12 cellular contexts compared by ENCODE assay signal in genomic region chr6:149991403-149991795, GRCh38. TPM values are rescaled to one million over a fixed set of nuclear protein-coding genes. Genes with fewer than 3 reads are reported as not detected.
DNase-seq lines count a peak whose midpoint lies in the region; ATAC-seq, FAIRE-seq and TF ChIP-seq lines count a peak whose summit lies in the region.
"Not testable (repeated sequence)": the region's sequence is repeated elsewhere in the genome, so short reads cannot be mapped to it uniquely, and the experiment has no call there.
"Had no signal": no experiment of that assay in that cellular context is flagged by ENCODE, and none has a peak within 500 bp of the region (broad histone marks: within the 10 kb centered on the region; RNA-seq: fewer than 3 reads in every experiment).

No MANE protein-coding gene starts in this region.

- H3K36me3 Mint-ChIP-seq in activated naive CD4-positive, alpha-beta T cell treated with anti-CD3 and anti-CD28 coated beads, Interleukin-2, amount 10 ng/mL, durations not matched to agents 7 days and 5 days; endothelial cell (ENCODE audit: low read depth, unreplicated experiment); memory B cell: not testable (repeated sequence)

- peaks cover 38% of the 10 kb centered on the region for H3K4me1 Mint-ChIP-seq in activated naive CD4-positive, alpha-beta T cell treated with anti-CD3 and anti-CD28 coated beads, Interleukin-2, amount 10 ng/mL, durations not matched to agents 7 days and 5 days
- H3K4me1 Mint-ChIP-seq in endothelial cell (ENCODE audit: unreplicated experiment), result peaks cover 18% of the 10 kb centered on the region
- H3K4me1 Mint-ChIP-seq in memory B cell, result peaks cover 25% of the 10 kb centered on the region

- H3K27me3 ChIP-seq in BLaER1 (peaks cover 97% of the 10 kb centered on the region), GM23248 (replicated peaks; ENCODE audit: insufficient read depth) (peaks cover 85% of the 10 kb centered on the region), WERI-Rb-1 (ENCODE audit: insufficient read depth, low read depth, severe bottlenecking) (peaks cover 58% of the 10 kb centered on the region), small intestine (ENCODE audit: control insufficient read depth in 2 of 2, insufficient read depth in 2 of 2, low read length in 2 of 2) (peaks cover 15 to 54% of the 10 kb centered on the region in 2 donors)

- H3K9me2 ChIP-seq in GM23248 (ENCODE audit: insufficient read depth), result not testable (repeated sequence)

- H3K9ac ChIP-seq in BLaER1, GM23248: not testable (repeated sequence)

- WGBS in GM23248 (ENCODE audit: low coverage in 1 of 2, low lambda C conversion rate in 2 of 2, missing lambda C conversion rate in 2 of 2), 2 experiments, result 0 to 2% methylated on average over 7 to 8 of the region's 8 CpGs
- 3 to 6% (median 3%) methylated on average over 7 to 8 of the region's 8 CpGs for WGBS in small intestine, 3 donors

- H3K36me3 ChIP-seq in BLaER1; GM23248 (ENCODE audit: low read depth); WERI-Rb-1; small intestine (ENCODE audit: control insufficient read depth in 2 of 2, insufficient read depth in 2 of 2, low read length in 2 of 2): not testable (repeated sequence)

- H3K4me3 ChIP-seq in BLaER1, result peak overlapping the region; percentile 60
- H3K4me3 ChIP-seq in GM23248, result 0 out of 2 replicates have a peak overlapping the region, but pooled peaks have one; percentile 45
- H3K4me3 ChIP-seq in WERI-Rb-1 (ENCODE audit: low read depth, low read length), result peak overlapping the region; percentile 41
- not testable (repeated sequence) for H3K4me3 ChIP-seq in small intestine (ENCODE audit: low read depth in 1 of 2, low read length in 2 of 2)

- H3K4me3 Mint-ChIP-seq in activated naive CD4-positive, alpha-beta T cell treated with anti-CD3 and anti-CD28 coated beads, Interleukin-2, amount 10 ng/mL, durations not matched to agents 7 days and 5 days, result peak overlapping the region; percentile 68
- H3K4me3 Mint-ChIP-seq in endothelial cell (ENCODE audit: unreplicated experiment) (peak overlapping the region; percentile 69), memory B cell (peak overlapping the region; percentile 92)

- peak overlapping the region; percentile 78 for H3K27ac Mint-ChIP-seq in activated naive CD4-positive, alpha-beta T cell treated with anti-CD3 and anti-CD28 coated beads, Interleukin-2, amount 10 ng/mL, durations not matched to agents 7 days and 5 days
- H3K27ac Mint-ChIP-seq in endothelial cell (ENCODE audit: unreplicated experiment), result not testable (repeated sequence)
- H3K27ac Mint-ChIP-seq in memory B cell, result peak overlapping the region; percentile 86

- H3K27me3 Mint-ChIP-seq in activated naive CD4-positive, alpha-beta T cell treated with anti-CD3 and anti-CD28 coated beads, Interleukin-2, amount 10 ng/mL, durations not matched to agents 7 days and 5 days, result peaks cover 99% of the 10 kb centered on the region
- peaks cover 46% of the 10 kb centered on the region for H3K27me3 Mint-ChIP-seq in endothelial cell (ENCODE audit: unreplicated experiment)
- H3K27me3 Mint-ChIP-seq in memory B cell, result peaks cover 47% of the 10 kb centered on the region

- H3K9me3 Mint-ChIP-seq in activated naive CD4-positive, alpha-beta T cell treated with anti-CD3 and anti-CD28 coated beads, Interleukin-2, amount 10 ng/mL, durations not matched to agents 7 days and 5 days; endothelial cell (ENCODE audit: unreplicated experiment); memory B cell: not testable (repeated sequence)

- not testable (repeated sequence) for H3K79me2 ChIP-seq in GM23248 (ENCODE audit: insufficient read depth)

- H3F3A ChIP-seq in GM23248 (ENCODE audit: insufficient read depth), result not testable (repeated sequence)

- DNase-seq in GM23248; WERI-Rb-1; endothelial cell (ENCODE audit: low spot score); memory B cell (ENCODE audit: low spot score in 2 of 2): not testable (repeated sequence)
- peak; percentile 7 for DNase-seq in NCI-H69 (lab: John Stamatoyannopoulos, UW)
- peak; percentile 31 for DNase-seq in activated naive CD4-positive, alpha-beta T cell treated with anti-CD3 and anti-CD28 coated beads, Interleukin-2, amount 10 ng/mL, durations not matched to agents 7 days and 5 days
- DNase-seq in small intestine, result peak; percentile 5

- not testable (repeated sequence) for FAIRE-seq in small intestine (lab: Jason Lieb, UNC)

- in situ Hi-C loops in GM23248 (cut with MboI), result not testable (repeated sequence)

- not testable (repeated sequence) for TF ChIP-seq CTCF in WERI-Rb-1 (IDR thresholded peaks at IDR 0.05; ENCODE audit: low read depth, low read length); endothelial cell (IDR thresholded peaks at IDR 0.05; ENCODE audit: unreplicated experiment)

- not testable (repeated sequence) for H3K27ac ChIP-seq in BLaER1; GM23248; WERI-Rb-1; small intestine (ENCODE audit: low read depth in 1 of 2, low read length in 1 of 2)

- peaks cover 49% of the 10 kb centered on the region for H4K20me1 ChIP-seq in BLaER1
- not testable (repeated sequence) for H4K20me1 ChIP-seq in GM23248 (ENCODE audit: insufficient read depth)

- H3K4me1 ChIP-seq in BLaER1, result peaks cover 24% of the 10 kb centered on the region
- not testable (repeated sequence) for H3K4me1 ChIP-seq in GM23248 (ENCODE audit: insufficient read depth); small intestine (ENCODE audit: control insufficient read depth in 2 of 2, insufficient read depth in 1 of 2, low read depth in 1 of 2, low read length in 1 of 2)

- H3K9me3 ChIP-seq in BLaER1, result peaks cover 28% of the 10 kb centered on the region
- H3K9me3 ChIP-seq in GM23248 (ENCODE audit: low read depth); WERI-Rb-1 (ENCODE audit: severe bottlenecking); small intestine (ENCODE audit: control insufficient read depth, low read depth): not testable (repeated sequence)

- ATAC-seq in memory B cell (ENCODE audit: low read depth), result peak; percentile 76

- CTCF ChIA-PET in activated naive CD4-positive, alpha-beta T cell treated with anti-CD3 and anti-CD28 coated beads, Interleukin-2, amount 10 ng/mL, durations not matched to agents 7 days and 5 days (lab: Charles Lee), result not testable (repeated sequence)

- not testable (repeated sequence) for H2AFZ ChIP-seq in GM23248

- peak overlapping the region; percentile 91 for H3K4me2 ChIP-seq in BLaER1
- H3K4me2 ChIP-seq in GM23248 (ENCODE audit: unreplicated experiment), result not testable (repeated sequence)

RNA-seq across cellular contexts. Expression of gene ULBP1, which starts 27.7 kb away (rescaled TPM):
- total RNA-seq in GM23248 (2014; rRNA removed; shearing (Covaris generic)), result 5.8 and 6.1 TPM in 2 replicates
- polyA plus RNA-seq in GM23248 (2016; fragmentation: Nextera tagmentation; extraction: Ambion mirVana) (8.7 and 9.1 TPM in 2 replicates), small intestine (under 1 TPM in 1 of 3 donors, not detected in 2; 0.36 TPM)
- total RNA-seq in endothelial cell (ENCODE audit: unreplicated experiment), result 24.8 TPM
- total RNA-seq: MCF 10A, sciatic nerve, transverse colon had no signal

RNA-seq across cellular contexts. Expression of gene RAET1L, which starts 33.9 kb away (rescaled TPM):
- total RNA-seq in GM23248 (2014; rRNA removed; shearing (Covaris generic)), result not detected in 2 replicates
- polyA plus RNA-seq in GM23248 (2016; fragmentation: Nextera tagmentation; extraction: Ambion mirVana) (not detected in 2 replicates), small intestine (not detected)
- total RNA-seq in endothelial cell (ENCODE audit: unreplicated experiment), result not detected
- total RNA-seq: cardiac septum, sciatic nerve, transverse colon had no signal

RNA-seq across cellular contexts. Expression of gene ULBP2, which starts 49.6 kb away (rescaled TPM):
- total RNA-seq in GM23248 (2014; rRNA removed; shearing (Covaris generic)), result 11.4 and 23.8 TPM in 2 replicates
- polyA plus RNA-seq in GM23248 (2016; fragmentation: Nextera tagmentation; extraction: Ambion mirVana), result 29.5 and 30.1 TPM in 2 replicates
- total RNA-seq in endothelial cell (ENCODE audit: unreplicated experiment), result 9.9 TPM
- under 1 TPM in 1 of 3 donors, not detected in 2; 0.30 TPM for polyA plus RNA-seq in small intestine
- total RNA-seq: transverse colon had no signal
